1 cellular context compared by ENCODE assay signal in the genomic region with DNA sequence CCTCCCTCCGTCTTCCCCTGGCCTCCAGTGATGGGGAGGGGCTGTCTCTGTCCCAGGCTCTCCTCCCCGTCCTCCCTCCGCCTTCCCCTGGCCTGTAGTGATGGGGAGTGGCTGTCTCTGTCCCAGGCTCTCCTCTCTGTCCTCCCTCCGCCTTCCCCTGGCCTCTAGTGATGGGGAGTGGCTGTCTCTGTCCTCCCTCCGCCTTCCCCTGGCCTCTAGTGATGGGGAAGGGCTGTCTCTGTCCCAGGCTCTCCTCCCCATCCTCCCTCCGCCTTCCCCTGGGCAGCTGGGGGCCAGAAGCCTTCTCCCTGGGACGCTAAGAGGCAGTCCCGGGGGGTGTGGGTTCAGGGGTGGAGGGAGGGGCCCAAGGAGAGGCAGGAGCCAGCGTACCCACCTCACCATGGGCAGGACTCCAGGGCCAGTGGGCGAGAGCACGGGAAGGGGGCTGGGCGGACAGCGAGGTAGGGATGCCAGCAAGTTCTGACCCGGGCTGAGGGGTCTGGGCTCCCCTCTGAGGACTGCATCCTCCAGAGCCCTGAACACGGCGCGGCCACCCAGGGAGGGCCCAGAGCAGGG.
TF ChIP-seq lines count a peak whose summit lies in the region.

No MANE protein-coding gene starts in this region.

TF ChIP-seq in HEK293, 187 proteins besides CTCF, POLR2A, EP300 and RAD21 (continued from another document):
- TF ChIP-seq, protein P1, sequence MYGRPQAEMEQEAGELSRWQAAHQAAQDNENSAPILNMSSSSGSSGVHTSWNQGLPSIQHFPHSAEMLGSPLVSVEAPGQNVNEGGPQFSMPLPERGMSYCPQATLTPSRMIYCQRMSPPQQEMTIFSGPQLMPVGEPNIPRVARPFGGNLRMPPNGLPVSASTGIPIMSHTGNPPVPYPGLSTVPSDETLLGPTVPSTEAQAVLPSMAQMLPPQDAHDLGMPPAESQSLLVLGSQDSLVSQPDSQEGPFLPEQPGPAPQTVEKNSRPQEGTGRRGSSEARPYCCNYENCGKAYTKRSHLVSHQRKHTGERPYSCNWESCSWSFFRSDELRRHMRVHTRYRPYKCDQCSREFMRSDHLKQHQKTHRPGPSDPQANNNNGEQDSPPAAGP (tag by site-specific recombination; IDR thresholded peaks at IDR 0.05): peak; percentile 67
- no peak for TF ChIP-seq ZNF48 (tag by site-specific recombination; IDR thresholded peaks at IDR 0.05)
- TF ChIP-seq GLIS1 (tag by site-specific recombination; IDR thresholded peaks at IDR 0.05): peak; percentile 42
- no peak for TF ChIP-seq ZNF2 (tag by site-specific recombination; IDR thresholded peaks at IDR 0.05)
- TF ChIP-seq ZNF670 (tag by site-specific recombination; IDR thresholded peaks at IDR 0.05; ENCODE audit: low read depth): no peak
